In genomic region chr7:35762781-35763180, GRCh38 we compare ENCODE assay signal across 16 cellular contexts.
"Had no signal": no experiment of that assay in that cellular context is flagged by ENCODE, and none has a peak within 500 bp of the region (broad histone marks: within the 10 kb centered on the region; RNA-seq: fewer than 3 reads in every experiment).

No MANE protein-coding gene starts in this region.

- DNase-seq: activated CD4-positive, alpha-beta memory T cell treated with anti-CD3 and anti-CD28 coated beads for 36 hours; activated gamma-delta T cell; activated T-cell treated with anti-CD3 and anti-CD28 coated beads, Interleukin-2, amount 50 U/mL, for 4 hours; aorta; effector CD8-positive, alpha-beta T cell; hippocampal formation; kidney glomerular epithelial cell; lower lobe of right lung; natural killer cell; nucleus accumbens; stimulated activated CD4-positive, alpha-beta T cell treated with anti-CD3 and anti-CD28 coated beads, Interleukin-2, amount 100 ng/mL, for 24 hours; stimulated activated naive CD4-positive, alpha-beta T cell had no signal

- H3K4me3 ChIP-seq: coronary artery, gastroesophageal sphincter, lower lobe of right lung, thoracic aorta had no signal

- H3K27ac ChIP-seq: gastroesophageal sphincter had no signal

- H3K36me3 ChIP-seq: gastroesophageal sphincter, lower lobe of right lung, thoracic aorta had no signal

- H3K27me3 ChIP-seq: gastroesophageal sphincter had no signal

- H3K9me3 ChIP-seq: gastroesophageal sphincter, lower lobe of right lung, thoracic aorta had no signal

- ATAC-seq: activated T-cell treated with anti-CD3 and anti-CD28 coated beads, Interleukin-2, amount 50 U/mL, for 4 hours; gastroesophageal sphincter; lower lobe of right lung; natural killer cell; sciatic nerve had no signal
